23 cellular contexts compared by ENCODE assay signal in genomic region chr3:59775781-59776270, GRCh38.
"Had no signal": no experiment of that assay in that cellular context is flagged by ENCODE, and none has a peak within 500 bp of the region (broad histone marks: within the 10 kb centered on the region; RNA-seq: fewer than 3 reads in every experiment).

No MANE protein-coding gene starts in this region.

- H3K27me3 ChIP-seq: neutrophil, right lobe of liver, tibial artery had no signal

- H3K27ac ChIP-seq: left ventricle myocardium inferior, neutrophil, parathyroid adenoma, right lobe of liver, skin epidermis, tibial artery had no signal

- H2AFZ ChIP-seq: parathyroid adenoma had no signal

- DNase-seq: activated naive CD4-positive, alpha-beta T cell; activated T-cell treated with anti-CD3 and anti-CD28 coated beads, Interleukin-2, amount 50 U/mL, for 24 hours; anterior cingulate cortex; central memory CD4-positive, alpha-beta T cell; dermis blood vessel endothelial cell; effector CD8-positive, alpha-beta T cell; erythroblast; foreskin fibroblast; left ventricle myocardium inferior; mammary epithelial cell; midbrain; natural killer cell; right lobe of liver; stimulated activated CD4-positive, alpha-beta T cell treated with anti-CD3 and anti-CD28 coated beads, Interleukin-2, amount 100 ng/mL, for 24 hours; stimulated activated naive CD8-positive, alpha-beta T cell treated with anti-CD3 and anti-CD28 coated beads, Interleukin-15, amount 100 ng/mL, for 72 hours; T-helper 9 cell; tibial artery had no signal

- H3K79me2 ChIP-seq: parathyroid adenoma had no signal

- H3K4me3 ChIP-seq: left ventricle myocardium inferior, right lobe of liver, skin epidermis, tibial artery had no signal

- H3K36me3 ChIP-seq: left ventricle myocardium inferior, neutrophil, right lobe of liver, tibial artery had no signal

- H3K36me3 Mint-ChIP-seq: natural killer cell; stimulated activated effector memory CD8-positive, alpha-beta T cell treated with anti-CD3 and anti-CD28 coated beads, Interleukin-12 subunit alpha, Interleukin-12 subunit beta, amount 100 ng/mL, for 72 hours; WTC11 had no signal

- H3K27ac Mint-ChIP-seq: activated T-cell treated with anti-CD3 and anti-CD28 coated beads, Interleukin-2, amount 50 U/mL, for 24 hours; activated T-helper 2 cell treated with anti-CD3 and anti-CD28 coated beads, Interferon-gamma antibody, Interleukin-2, Interleukin-4, amounts not matched to agents 10 μg/mL and 5 μg/mL and 100 μg/mL, durations not matched to agents 14 hours and 24 hours and 36 hours; natural killer cell; stimulated activated effector memory CD8-positive, alpha-beta T cell treated with anti-CD3 and anti-CD28 coated beads, Interleukin-12 subunit alpha, Interleukin-12 subunit beta, amount 100 ng/mL, for 72 hours; stimulated activated naive CD8-positive, alpha-beta T cell treated with anti-CD3 and anti-CD28 coated beads, Interleukin-15, amount 100 ng/mL, for 72 hours; WTC11 had no signal

- H3K9me3 Mint-ChIP-seq: natural killer cell; stimulated activated effector memory CD8-positive, alpha-beta T cell treated with anti-CD3 and anti-CD28 coated beads, Interleukin-12 subunit alpha, Interleukin-12 subunit beta, amount 100 ng/mL, for 72 hours; stimulated activated naive CD8-positive, alpha-beta T cell treated with anti-CD3 and anti-CD28 coated beads, Interleukin-15, amount 100 ng/mL, for 72 hours had no signal

- H3K4me3 Mint-ChIP-seq: activated T-cell treated with anti-CD3 and anti-CD28 coated beads, Interleukin-2, amount 50 U/mL, for 24 hours; natural killer cell; stimulated activated effector memory CD8-positive, alpha-beta T cell treated with anti-CD3 and anti-CD28 coated beads, Interleukin-12 subunit alpha, Interleukin-12 subunit beta, amount 100 ng/mL, for 72 hours; stimulated activated naive CD8-positive, alpha-beta T cell treated with anti-CD3 and anti-CD28 coated beads, Interleukin-15, amount 100 ng/mL, for 72 hours; WTC11 had no signal

- H3K4me1 ChIP-seq: left ventricle myocardium inferior, parathyroid adenoma, right lobe of liver had no signal

- H3K9me3 ChIP-seq: left ventricle myocardium inferior, neutrophil, right lobe of liver, tibial artery had no signal
